In genomic region chr6:32705164-32705563, GRCh38 we compare ENCODE assay signal across 4 cellular contexts. TPM values are rescaled to one million over a fixed set of nuclear protein-coding genes. Genes with fewer than 3 reads are reported as not detected.
"Had no signal": no experiment of that assay in that cellular context is flagged by ENCODE, and none has a peak within 500 bp of the region (broad histone marks: within the 10 kb centered on the region; RNA-seq: fewer than 3 reads in every experiment).

No MANE protein-coding gene starts in this region.

RNA-seq across cellular contexts. Expression of gene HLA-DQA2, which starts 36.0 kb away (rescaled TPM):
- total RNA-seq: activated CD4-positive, alpha-beta memory T cell treated with anti-CD3 and anti-CD28 coated beads for 36 hours; activated CD4-positive, alpha-beta memory T cell treated with anti-CD3 and anti-CD28 coated beads, Interleukin-2, amount 10 ng/mL, durations not matched to agents 7 days and 5 days; activated CD8-positive, alpha-beta T cell treated with anti-CD3 and anti-CD28 coated beads, Interleukin-2, amount 10 ng/mL, durations not matched to agents 7 days and 5 days; WTC11 had no signal

RNA-seq across cellular contexts. Expression of gene HLA-DQB2, which starts 58.2 kb away (rescaled TPM):
- total RNA-seq: activated CD4-positive, alpha-beta memory T cell treated with anti-CD3 and anti-CD28 coated beads for 36 hours; activated CD4-positive, alpha-beta memory T cell treated with anti-CD3 and anti-CD28 coated beads, Interleukin-2, amount 10 ng/mL, durations not matched to agents 7 days and 5 days had no signal
